18 cellular contexts compared by ENCODE assay signal in the genomic region with DNA sequence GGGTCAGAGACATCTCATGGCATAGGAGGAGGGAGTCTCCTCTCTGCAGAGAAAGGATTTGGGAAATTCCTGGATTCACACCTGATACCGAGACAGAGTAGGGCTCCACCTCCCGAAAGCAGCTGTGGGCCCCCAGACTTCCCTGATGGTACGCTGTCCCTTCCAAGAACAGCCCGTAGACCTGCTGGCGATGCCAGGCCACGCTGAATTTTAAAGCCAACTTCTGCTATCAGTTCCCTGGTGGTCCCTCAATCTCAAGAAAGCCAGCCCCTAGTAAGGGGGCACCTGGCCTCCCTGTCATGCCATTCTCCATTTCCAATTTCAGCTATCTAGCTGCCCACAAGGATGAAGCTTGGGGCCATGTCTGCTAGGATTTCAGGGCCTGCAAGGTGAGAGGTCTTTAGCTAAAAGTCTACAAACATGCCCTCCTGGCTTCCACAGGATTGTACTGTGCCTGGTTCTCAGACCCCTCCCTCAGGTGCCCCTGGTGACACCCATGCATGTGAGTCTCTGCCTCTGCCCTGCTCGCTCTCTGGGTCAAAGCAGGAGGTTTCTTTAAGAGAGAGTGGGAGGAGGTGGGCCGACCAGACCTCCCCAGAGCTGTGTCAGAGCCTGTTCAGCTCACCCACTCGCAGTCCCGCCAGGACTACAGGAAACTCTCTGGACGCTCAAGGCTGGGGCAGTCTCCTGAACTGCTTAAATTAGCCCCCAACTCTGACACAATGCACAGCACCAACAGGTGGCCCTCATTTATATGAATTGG. TPM values are rescaled to one million over a fixed set of nuclear protein-coding genes. Genes with fewer than 3 reads are reported as not detected.
DNase-seq lines count a peak whose midpoint lies in the region; ATAC-seq, FAIRE-seq and TF ChIP-seq lines count a peak whose summit lies in the region.
"Had no signal": no experiment of that assay in that cellular context is flagged by ENCODE, and none has a peak within 500 bp of the region (broad histone marks: within the 10 kb centered on the region; RNA-seq: fewer than 3 reads in every experiment).

No MANE protein-coding gene starts in this region.

- H3K36me3 ChIP-seq in astrocyte (ENCODE audit: insufficient read depth, low read length), result no peaks in the 10 kb centered on the region
- H3K36me3 ChIP-seq: BLaER1, HAP-1 had no signal

- H3K4me3 Mint-ChIP-seq in H9 (no peak overlapping the region; a peak in 1 of 5 replicates), astrocyte (ENCODE audit: unreplicated experiment) (peak overlapping the region; percentile 54), osteocyte (ENCODE audit: unreplicated experiment) (no peak overlapping the region)
- H3K4me3 Mint-ChIP-seq: CD8-positive, alpha-beta memory T cell; GM23338; HFFc6 had no signal

- WGBS in H9 (ENCODE audit: extremely low coverage, insufficient read length, low lambda C conversion rate), result no CpG with 5 or more reads among the region's 11 CpGs

- H2BK15ac ChIP-seq in H9 (ENCODE audit: low read depth, low read length), result no peak overlapping the region

- no peak overlapping the region for H3K56ac ChIP-seq in H9 (ENCODE audit: insufficient read length, low read depth, low read length)

- H3K27ac ChIP-seq in H9 (ENCODE audit: insufficient read length, low read depth, low read length) (no peak overlapping the region), astrocyte (ENCODE audit: low read depth, low read length) (no peak overlapping the region)
- H3K27ac ChIP-seq: BLaER1, HL-60 had no signal

- no peak overlapping the region for H4K5ac ChIP-seq in H9 (ENCODE audit: insufficient read length, low read depth, low read length)

- H3K9me3 Mint-ChIP-seq in H9 (no peaks in the 10 kb centered on the region), astrocyte (ENCODE audit: unreplicated experiment) (no peaks in the 10 kb centered on the region), osteocyte (ENCODE audit: unreplicated experiment) (no peaks in the 10 kb centered on the region)
- H3K9me3 Mint-ChIP-seq: GM23338, HFFc6 had no signal

- no peak overlapping the region for H2BK20ac ChIP-seq in H9 (ENCODE audit: low read depth, low read length, poor library complexity, severe bottlenecking)

- H3K4me1 ChIP-seq in H9 (ENCODE audit: insufficient read depth, low read length), result no peaks in the 10 kb centered on the region
- no peaks in the 10 kb centered on the region for H3K4me1 ChIP-seq in astrocyte (ENCODE audit: insufficient read depth, low read length)
- H3K4me1 ChIP-seq: BLaER1, HAP-1 had no signal

- H3K27me3 ChIP-seq in H9 (ENCODE audit: insufficient read depth, low read length) (no peaks in the 10 kb centered on the region), astrocyte (ENCODE audit: insufficient read depth, low read length) (no peaks in the 10 kb centered on the region)
- H3K27me3 ChIP-seq: BLaER1 had no signal

- H2AK5ac ChIP-seq in H9 (ENCODE audit: insufficient read length, low read length), result no peak overlapping the region

- no peaks in the 10 kb centered on the region for H3K9me3 ChIP-seq in H9 (ENCODE audit: control insufficient read depth, low read depth, low read length)
- no peaks in the 10 kb centered on the region for H3K9me3 ChIP-seq in astrocyte (ENCODE audit: insufficient read depth, low read depth, low read length)
- H3K9me3 ChIP-seq: BLaER1, HAP-1 had no signal

- H3K4me1 Mint-ChIP-seq in H9 (no peaks in the 10 kb centered on the region), astrocyte (ENCODE audit: low read depth, unreplicated experiment) (peaks cover 6% of the 10 kb centered on the region), osteocyte (ENCODE audit: unreplicated experiment) (no peaks in the 10 kb centered on the region)
- H3K4me1 Mint-ChIP-seq: CD8-positive, alpha-beta memory T cell; GM23338 had no signal

- no peak overlapping the region for H2BK120ac ChIP-seq in H9 (ENCODE audit: low read depth, low read length, poor library complexity, severe bottlenecking)

- H3K4me2 ChIP-seq in H9 (ENCODE audit: insufficient read depth, insufficient read length, low read length) (no peak overlapping the region), astrocyte (ENCODE audit: low read length) (no peak overlapping the region)
- H3K4me2 ChIP-seq: BLaER1, GM23338 had no signal

- H2BK12ac ChIP-seq in H9 (ENCODE audit: insufficient read length, low read depth, low read length), result no peak overlapping the region

- H3K27ac Mint-ChIP-seq in H9 (peak overlapping the region in 2 of 3 experiments; percentile 35 to 70; a peak in 3 of 7 replicates), astrocyte (ENCODE audit: unreplicated experiment) (no peak overlapping the region), osteocyte (ENCODE audit: unreplicated experiment) (no peak overlapping the region)
- H3K27ac Mint-ChIP-seq: GM23338, HFFc6 had no signal

- H3K9ac ChIP-seq in H9 (ENCODE audit: extremely low read depth, insufficient read length, low read length) (no peak overlapping the region), astrocyte (ENCODE audit: low read length) (no peak overlapping the region)
- H3K9ac ChIP-seq: BLaER1 had no signal

- no peak overlapping the region for H3K4me3 ChIP-seq in astrocyte (ENCODE audit: insufficient read depth, low read depth, low read length)
- H3K4me3 ChIP-seq: BLaER1, GM23338, HAP-1 had no signal

- H3T11ph ChIP-seq in H9 (ENCODE audit: low read length), result no peak overlapping the region

- ATAC-seq in HG03469 (IDR thresholded peaks at IDR 0.05; ENCODE audit: unreplicated experiment) (no peak), GM18907 (IDR thresholded peaks at IDR 0.05; ENCODE audit: unreplicated experiment) (no peak)
- ATAC-seq: GM23338 had no signal

- H3K14ac ChIP-seq in H9 (ENCODE audit: insufficient read depth, low read length), result no peak overlapping the region

- H3K79me2 ChIP-seq in H9 (ENCODE audit: insufficient read depth, low read length) (no peaks in the 10 kb centered on the region), astrocyte (ENCODE audit: insufficient read depth, low read length) (no peaks in the 10 kb centered on the region)

- peaks cover 2% of the 10 kb centered on the region; the same call in 1 of the 2 replicates for H3K27me3 Mint-ChIP-seq in H9 (ENCODE audit: low read depth)
- H3K27me3 Mint-ChIP-seq in astrocyte (ENCODE audit: low read depth, unreplicated experiment), result peaks cover 46% of the 10 kb centered on the region
- peaks cover 21% of the 10 kb centered on the region for H3K27me3 Mint-ChIP-seq in osteocyte (ENCODE audit: unreplicated experiment)

- FAIRE-seq in astrocyte (lab: Jason Lieb, UNC), result no peak
- FAIRE-seq: GM18507 had no signal

- no peak overlapping the region for H4K8ac ChIP-seq in H9 (replicated peaks; ENCODE audit: insufficient read length, low read depth, low read length)

- no peaks in the 10 kb centered on the region for H3K79me1 ChIP-seq in H9 (ENCODE audit: insufficient read depth, low read depth, low read length, poor library complexity, severe bottlenecking)

- DNase-seq in H9, result no peak
- DNase-seq in astrocyte (ENCODE audit: low read depth), result no peak
- peak; percentile 15 for DNase-seq in left kidney (ENCODE audit: low read depth, low spot score)
- peak; percentile 69 for DNase-seq in osteocyte (ENCODE audit: extremely low spot score, unreplicated experiment)
- no peak for DNase-seq in stimulated activated CD4-positive, alpha-beta T cell treated with anti-CD3 and anti-CD28 coated beads, Interleukin-4, amount 100 ng/mL, for 4 hours
- DNase-seq: 8988T; AML-193; Calu3; CD8-positive, alpha-beta memory T cell; DMS 273 treated with DMSO at 0.1 percent for 48 hours; HFFc6 had no signal

- TF ChIP-seq CTCF in H9 (conservative IDR thresholded peaks at IDR 0.05) (no peak), astrocyte (IDR thresholded peaks at IDR 0.05; ENCODE audit: insufficient read depth, low read depth, low read length) (no peak), osteocyte (IDR thresholded peaks at IDR 0.05) (no peak)

- H3K36me3 Mint-ChIP-seq in H9 (ENCODE audit: insufficient read depth in 1 of 3, low read depth in 3 of 3) (no peaks in the 10 kb centered on the region), astrocyte (ENCODE audit: low read depth, unreplicated experiment) (peaks cover 2% of the 10 kb centered on the region), osteocyte (ENCODE audit: unreplicated experiment) (no peaks in the 10 kb centered on the region)
- H3K36me3 Mint-ChIP-seq: CD8-positive, alpha-beta memory T cell had no signal

- H3K23ac ChIP-seq in H9 (ENCODE audit: insufficient read length, low read depth, low read length), result no peak overlapping the region

- H2AFZ ChIP-seq in H9 (ENCODE audit: low read length) (no peak overlapping the region), astrocyte (ENCODE audit: low read depth, low read length) (no peak overlapping the region)
- H2AFZ ChIP-seq: GM23338 had no signal

- H4K91ac ChIP-seq in H9 (ENCODE audit: insufficient read length, low read depth, low read length), result no peak overlapping the region

- H3K23me2 ChIP-seq in H9 (ENCODE audit: insufficient read length, low read depth, low read length, poor library complexity, severe bottlenecking), result no peaks in the 10 kb centered on the region

- no peaks in the 10 kb centered on the region for H4K20me1 ChIP-seq in H9 (ENCODE audit: control insufficient read depth, insufficient read depth, insufficient read length)
- no peaks in the 10 kb centered on the region for H4K20me1 ChIP-seq in astrocyte (ENCODE audit: insufficient read depth, low read length)
- H4K20me1 ChIP-seq: BLaER1 had no signal

- no peak overlapping the region for H3K4ac ChIP-seq in H9 (ENCODE audit: low read depth, low read length)

- no peak overlapping the region for H2BK5ac ChIP-seq in H9 (ENCODE audit: insufficient read length, low read length)

- no peak overlapping the region for H3K18ac ChIP-seq in H9 (ENCODE audit: insufficient read length, low read depth, low read length)

RNA-seq across cellular contexts. Expression of a gene that starts 30.5 kb away (rescaled TPM):
- total RNA-seq in H9 (2021), result 3.8 and 4.2 TPM in 2 replicates
- 0.17 and 0.93 TPM in 2 replicates for total RNA-seq in astrocyte
- total RNA-seq in osteocyte, result 0.59 and 0.89 TPM in 2 replicates
- total RNA-seq: Calu3; CD8-positive, alpha-beta memory T cell had no signal

Comparison
In these comparisons a context has a peak if more than half of its experiments do, and no peak if none do; other contexts are left out.
1. DNase-seq: peak in left kidney (single experiment) and osteocyte (single experiment); none in H9 (single experiment), astrocyte (single experiment) and stimulated activated CD4-positive, alpha-beta T cell treated with anti-CD3 and anti-CD28 coated beads, Interleukin-4, amount 100 ng/mL, for 4 hours (0 of 2).
2. H3K27ac Mint-ChIP-seq: peak in H9 (2 of 3); none in astrocyte (single experiment) and osteocyte (single experiment).